In genomic region chr3:154175041-154175440, GRCh38 we compare ENCODE assay signal across 18 cellular contexts.
"Had no signal": no experiment of that assay in that cellular context is flagged by ENCODE, and none has a peak within 500 bp of the region (broad histone marks: within the 10 kb centered on the region; RNA-seq: fewer than 3 reads in every experiment).

No MANE protein-coding gene starts in this region.

- H3K4me1 ChIP-seq: SJSA1 had no signal

- H3K36me3 ChIP-seq: MG63, SJSA1 had no signal

- H3K4me3 ChIP-seq: MG63, SJSA1, SK-N-MC had no signal

- DNase-seq: IMR-90, Karpas-422, KG1, MG63, NCI-H1092, NCI-H187, NCI-H2029, NCI-H345, NCI-H446 treated with DMSO at 0.1 percent for 48 hours, NCI-H510A treated with DMSO at 0.1 percent for 48 hours, NCI-H526, Right ventricle myocardium superior, RPMI8226, SIG-M5 had no signal

- H3K27ac ChIP-seq: HL-60, SJSA1, SK-N-MC had no signal

- H3K27me3 ChIP-seq: MG63, SJSA1 had no signal

- ATAC-seq: HepG2 had no signal
